Comparison of ENCODE assay signal across 1 cellular context in genomic region chr6:96301781-96302180, GRCh38.
TF ChIP-seq lines count a peak whose summit lies in the region.

No MANE protein-coding gene starts in this region.

TF ChIP-seq in Ishikawa, 13 proteins besides CTCF, POLR2A, EP300 and RAD21:
- no peak for TF ChIP-seq TAF1 (IDR thresholded peaks at IDR 0.05; ENCODE audit: low read depth)
- TF ChIP-seq YY1 (IDR thresholded peaks at IDR 0.05; ENCODE audit: low read depth) = no peak
- TF ChIP-seq, protein P1, sequence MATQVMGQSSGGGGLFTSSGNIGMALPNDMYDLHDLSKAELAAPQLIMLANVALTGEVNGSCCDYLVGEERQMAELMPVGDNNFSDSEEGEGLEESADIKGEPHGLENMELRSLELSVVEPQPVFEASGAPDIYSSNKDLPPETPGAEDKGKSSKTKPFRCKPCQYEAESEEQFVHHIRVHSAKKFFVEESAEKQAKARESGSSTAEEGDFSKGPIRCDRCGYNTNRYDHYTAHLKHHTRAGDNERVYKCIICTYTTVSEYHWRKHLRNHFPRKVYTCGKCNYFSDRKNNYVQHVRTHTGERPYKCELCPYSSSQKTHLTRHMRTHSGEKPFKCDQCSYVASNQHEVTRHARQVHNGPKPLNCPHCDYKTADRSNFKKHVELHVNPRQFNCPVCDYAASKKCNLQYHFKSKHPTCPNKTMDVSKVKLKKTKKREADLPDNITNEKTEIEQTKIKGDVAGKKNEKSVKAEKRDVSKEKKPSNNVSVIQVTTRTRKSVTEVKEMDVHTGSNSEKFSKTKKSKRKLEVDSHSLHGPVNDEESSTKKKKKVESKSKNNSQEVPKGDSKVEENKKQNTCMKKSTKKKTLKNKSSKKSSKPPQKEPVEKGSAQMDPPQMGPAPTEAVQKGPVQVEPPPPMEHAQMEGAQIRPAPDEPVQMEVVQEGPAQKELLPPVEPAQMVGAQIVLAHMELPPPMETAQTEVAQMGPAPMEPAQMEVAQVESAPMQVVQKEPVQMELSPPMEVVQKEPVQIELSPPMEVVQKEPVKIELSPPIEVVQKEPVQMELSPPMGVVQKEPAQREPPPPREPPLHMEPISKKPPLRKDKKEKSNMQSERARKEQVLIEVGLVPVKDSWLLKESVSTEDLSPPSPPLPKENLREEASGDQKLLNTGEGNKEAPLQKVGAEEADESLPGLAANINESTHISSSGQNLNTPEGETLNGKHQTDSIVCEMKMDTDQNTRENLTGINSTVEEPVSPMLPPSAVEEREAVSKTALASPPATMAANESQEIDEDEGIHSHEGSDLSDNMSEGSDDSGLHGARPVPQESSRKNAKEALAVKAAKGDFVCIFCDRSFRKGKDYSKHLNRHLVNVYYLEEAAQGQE (IDR thresholded peaks at IDR 0.05; ENCODE audit: low read depth) = no peak
- no peak for TF ChIP-seq CREB1 (IDR thresholded peaks at IDR 0.05; ENCODE audit: low read depth)
- no peak; the same call in 1 of the 2 replicates for TF ChIP-seq TCF12 (IDR thresholded peaks at IDR 0.05; ENCODE audit: low read depth)
- TF ChIP-seq MAX (IDR thresholded peaks at IDR 0.05) = no peak
- TF ChIP-seq FOXM1 (IDR thresholded peaks at IDR 0.05; ENCODE audit: borderline replicate concordance, low read depth) = 0 out of 2 replicates have a peak, but pooled peaks have one; percentile 41
- peak; percentile 27; the same call in 1 of the 2 replicates for TF ChIP-seq EGR1 (IDR thresholded peaks at IDR 0.05)
- peak; percentile 47; the same call in 1 of the 2 replicates for TF ChIP-seq USF1 (IDR thresholded peaks at IDR 0.05)
- TF ChIP-seq TEAD4 (IDR thresholded peaks at IDR 0.05) = peak; percentile 45; the same call in 1 of the 2 replicates
- peak; percentile 75 for TF ChIP-seq NFIC (IDR thresholded peaks at IDR 0.05)
- TF ChIP-seq CEBPB (IDR thresholded peaks at IDR 0.05) = no peak
- TF ChIP-seq ZBTB7A (IDR thresholded peaks at IDR 0.05; ENCODE audit: low read depth) = no peak
